9 cellular contexts compared by ENCODE assay signal in genomic region chr1:16936580-16936979, GRCh38. TPM values are rescaled to one million over a fixed set of nuclear protein-coding genes. Genes with fewer than 3 reads are reported as not detected.
DNase-seq lines count a peak whose midpoint lies in the region; ATAC-seq, FAIRE-seq and TF ChIP-seq lines count a peak whose summit lies in the region.
"Not testable (repeated sequence)": the region's sequence is repeated elsewhere in the genome, so short reads cannot be mapped to it uniquely, and the experiment has no call there.
"Had no signal": no experiment of that assay in that cellular context is flagged by ENCODE, and none has a peak within 500 bp of the region (broad histone marks: within the 10 kb centered on the region; RNA-seq: fewer than 3 reads in every experiment).

No MANE protein-coding gene starts in this region.

- ATAC-seq in Right ventricle myocardium inferior (peak; percentile 34), pancreas (peak in 3 of 4 donors; percentile 30 to 58 (median 47))

- H3K4me1 ChIP-seq in pancreas, result not testable (repeated sequence)

- intact Hi-C loops in Right ventricle myocardium inferior (cut with DNase I); pancreas (cut with DNase I): not testable (repeated sequence)

- CTCF ChIA-PET in RWPE1 (lab: Yijun Ruan, JAX), result interaction anchor here (0.5 to 1.0 kb wide), 4 partner anchors 11 to 371 kb away, joined by 3 to 4 read pairs (median 3); no protein-coding TSS in a partner anchor

- DNase-seq in RWPE1 (ENCODE audit: low spot score); Right ventricle myocardium inferior (ENCODE audit: missing footprints); pancreas: not testable (repeated sequence)
- DNase-seq in islet precursor cell, result peak; percentile 45

- not testable (repeated sequence) for H3K27me3 ChIP-seq in pancreas

- H3K9me3 ChIP-seq in pancreas, result not testable (repeated sequence)

- not testable (repeated sequence) for FAIRE-seq in pancreas (lab: Jason Lieb, UNC)

- WGBS in pancreas, 2 donors, result 88 to 92% methylated on average over 16 of the region's 16 CpGs

- H3K36me3 ChIP-seq in pancreas, result not testable (repeated sequence)

- H3K4me3 ChIP-seq in pancreas, result not testable (repeated sequence)

- not testable (repeated sequence) for TF ChIP-seq CTCF in RWPE1 (conservative IDR thresholded peaks at IDR 0.05; ENCODE audit: low read depth); pancreas (IDR thresholded peaks at IDR 0.05)

- peak overlapping the region; percentile 6 for H3K27ac ChIP-seq in RWPE1
- not testable (repeated sequence) for H3K27ac ChIP-seq in pancreas

- POLR2A ChIA-PET in RWPE1 (lab: Yijun Ruan, JAX; ENCODE audit: low non-redundant PET), result not testable (repeated sequence)

RNA-seq across cellular contexts. Expression of gene CROCC, which starts 14.8 kb away (rescaled TPM):
- total RNA-seq in Right ventricle myocardium inferior (6.5 TPM), pancreas (10 to 100 TPM in 5 of 6 donors, 1 to 10 TPM in 1; 8.1 to 18.3 (median 13.6) TPM)
- 100 to 1,000 TPM in 1 of 2 donors, 10 to 100 TPM in 1; 52.6 to 101 TPM for polyA plus RNA-seq in pancreas

RNA-seq across cellular contexts. Expression of gene RNU1-2, which starts 40.8 kb away (rescaled TPM):
- 4,572 TPM for total RNA-seq in Right ventricle myocardium inferior
- 1,000 to 10,000 TPM in 4 of 6 donors, 100 to 1,000 TPM in 2; 687 to 5,169 (median 2,340) TPM for total RNA-seq in pancreas
- not detected for polyA plus RNA-seq in pancreas
- polyA plus RNA-seq: AG04450; CD14-positive monocyte; CD4-positive, alpha-beta memory T cell; CD8-positive, alpha-beta memory T cell had no signal

RNA-seq across cellular contexts. Expression of gene MFAP2, which starts 43.8 kb away (rescaled TPM):
- total RNA-seq in Right ventricle myocardium inferior, result 4.8 TPM
- total RNA-seq in pancreas, result 10 to 100 TPM in 2 of 6 donors, 1 to 10 TPM in 4; 4.6 to 19.5 (median 7.6) TPM
- polyA plus RNA-seq in pancreas, result 10 to 100 TPM in 1 of 2 donors, 1 to 10 TPM in 1; 9.4 to 16.2 TPM
- total RNA-seq: CD4-positive, alpha-beta memory T cell; CD4-positive, CD25-positive, alpha-beta regulatory T cell; CD8-positive, alpha-beta memory T cell had no signal
- polyA plus RNA-seq: CD14-positive monocyte; CD4-positive, alpha-beta memory T cell; CD4-positive, CD25-positive, alpha-beta regulatory T cell had no signal
